20 cellular contexts compared by ENCODE assay signal in genomic region chr16:28042856-28043255, GRCh38. TPM values are rescaled to one million over a fixed set of nuclear protein-coding genes. Genes with fewer than 3 reads are reported as not detected.
DNase-seq lines count a peak whose midpoint lies in the region; ATAC-seq and TF ChIP-seq lines count a peak whose summit lies in the region.
"Had no signal": no experiment of that assay in that cellular context is flagged by ENCODE, and none has a peak within 500 bp of the region (broad histone marks: within the 10 kb centered on the region; RNA-seq: fewer than 3 reads in every experiment).

No MANE protein-coding gene starts in this region.

- in situ Hi-C loops in G401 (cut with HindIII; ENCODE audit: low sequenced_read_pairs) = no loop called here

- no peak for TF ChIP-seq POLR2A in Peyer's patch (IDR thresholded peaks at IDR 0.05)

- H3K27me3 Mint-ChIP-seq in endodermal cell (ENCODE audit: insufficient read depth) = peaks cover 12% of the 10 kb centered on the region

- WGBS in endodermal cell (ENCODE audit: insufficient coverage in 1 of 2, insufficient read length in 1 of 2), 2 experiments = 88 to 90% methylated on average over 7 of the region's 7 CpGs

- H3K4me3 ChIP-seq in fibroblast of the aortic adventitia (ENCODE audit: low read depth, low read length) (no peak overlapping the region), endodermal cell (ENCODE audit: low read length) (no peak overlapping the region), Peyer's patch (no peak overlapping the region)
- H3K4me3 ChIP-seq: GM12878, transverse colon had no signal

- H3K27ac ChIP-seq in endodermal cell (ENCODE audit: low read depth, low read length) (no peak overlapping the region), Peyer's patch (no peak overlapping the region)
- H3K27ac ChIP-seq: HL-60, transverse colon had no signal

- no peak overlapping the region for H3K9ac ChIP-seq in endodermal cell (ENCODE audit: extremely low read depth, low read length, poor library complexity, severe bottlenecking)

- no peaks in the 10 kb centered on the region for H3K9me3 Mint-ChIP-seq in endodermal cell

- no peaks in the 10 kb centered on the region for H3K4me1 Mint-ChIP-seq in endodermal cell

- TF ChIP-seq CTCF in fibroblast of the aortic adventitia (IDR thresholded peaks at IDR 0.05; ENCODE audit: insufficient read depth, low read length) (no peak), endodermal cell (conservative IDR thresholded peaks at IDR 0.05) (no peak), Peyer's patch (IDR thresholded peaks at IDR 0.05) (no peak)

- ATAC-seq in SK-N-SH treated with all-trans-retinoic acid at 6 μM for 48 hours = peak; percentile 75
- ATAC-seq: activated CD4-positive, CD25-positive, alpha-beta regulatory T cell treated with anti-CD3 and anti-CD28 coated beads, Interleukin-2, amount 50 U/mL, for 24 hours; esophagus mucosa; GM12878 had no signal

- DNase-seq in G401 (ENCODE audit: low spot score) = peak; percentile 25
- DNase-seq in fibroblast of the aortic adventitia (ENCODE audit: low read depth) = peak; percentile 39
- DNase-seq in superior temporal gyrus (ENCODE audit: extremely low spot score) = peak; percentile 45
- DNase-seq in NCI-H1092 treated with DMSO at 0.1 percent for 48 hours (lab: John Stamatoyannopoulos, UW) = no peak
- no peak for DNase-seq in endodermal cell
- DNase-seq in Peyer's patch = no peak
- DNase-seq: activated effector memory CD4-positive, alpha-beta T cell treated with anti-CD3 and anti-CD28 coated beads, Interleukin-2, amount 50 U/mL, for 16 hours; CD4-positive, alpha-beta T cell; NCI-H1436 treated with DMSO at 0.1 percent for 48 hours; NCI-H2227 treated with DMSO at 0.1 percent for 48 hours; NK-92 treated with Interleukin-12 subunit alpha and Interleukin-12 subunit beta, amount 100 ng/mL, for 24 hours; transverse colon had no signal

- H3K27me3 ChIP-seq in endodermal cell (ENCODE audit: control insufficient read depth, insufficient read depth, low read length, poor library complexity, severe bottlenecking) (peaks cover 38% of the 10 kb centered on the region), Peyer's patch (no peaks in the 10 kb centered on the region)
- H3K27me3 ChIP-seq: transverse colon had no signal

- no peaks in the 10 kb centered on the region for H3K9me3 ChIP-seq in endodermal cell (ENCODE audit: control insufficient read depth, low read length)
- H3K9me3 ChIP-seq in Peyer's patch = no peaks in the 10 kb centered on the region
- H3K9me3 ChIP-seq: transverse colon had no signal

- no peak overlapping the region for H3K27ac Mint-ChIP-seq in endodermal cell
- H3K27ac Mint-ChIP-seq: CD4-positive, alpha-beta T cell; T-helper 2 cell treated with Interferon-gamma antibody and Interleukin-4, amounts not matched to agents 5 μg/mL and 100 μg/mL, for 36 hours had no signal

- H3K36me3 ChIP-seq in endodermal cell (ENCODE audit: control insufficient read depth, insufficient read depth, low read length) = no peaks in the 10 kb centered on the region
- H3K36me3 ChIP-seq in Peyer's patch = no peaks in the 10 kb centered on the region
- H3K36me3 ChIP-seq: transverse colon had no signal

- no peaks in the 10 kb centered on the region for H3K4me1 ChIP-seq in endodermal cell (ENCODE audit: control insufficient read depth, insufficient read depth, low read length)
- H3K4me1 ChIP-seq in Peyer's patch = no peaks in the 10 kb centered on the region

- no peak overlapping the region for H3K4me3 Mint-ChIP-seq in endodermal cell
- H3K4me3 Mint-ChIP-seq: CD4-positive, alpha-beta T cell; T-helper 2 cell treated with Interferon-gamma antibody and Interleukin-4, amounts not matched to agents 5 μg/mL and 100 μg/mL, for 36 hours had no signal

- no peaks in the 10 kb centered on the region for H3K36me3 Mint-ChIP-seq in endodermal cell (ENCODE audit: low read depth)

TF ChIP-seq in SK-N-SH treated with all-trans-retinoic acid at 6 μM for 48 hours, 23 proteins besides CTCF, POLR2A, EP300 and RAD21:
- TF ChIP-seq PATZ1 (CRISPR knock-in tag; IDR thresholded peaks at IDR 0.05; ENCODE audit: borderline replicate concordance) (no peak), SNAI2 (CRISPR knock-in tag; IDR thresholded peaks at IDR 0.05) (no peak), PPARA (CRISPR knock-in tag; IDR thresholded peaks at IDR 0.05; ENCODE audit: borderline replicate concordance) (no peak), CSRNP3 (CRISPR knock-in tag; IDR thresholded peaks at IDR 0.05) (no peak), RARB (CRISPR knock-in tag; IDR thresholded peaks at IDR 0.05) (no peak), ARNTL (CRISPR knock-in tag; IDR thresholded peaks at IDR 0.05; ENCODE audit: borderline replicate concordance, low read depth) (no peak), GLIS3 (CRISPR knock-in tag; IDR thresholded peaks at IDR 0.05) (no peak), ESRRG (CRISPR knock-in tag; IDR thresholded peaks at IDR 0.05) (no peak), CREB5 (CRISPR knock-in tag; IDR thresholded peaks at IDR 0.05; ENCODE audit: low read depth) (no peak), ZC3H10 (CRISPR knock-in tag; IDR thresholded peaks at IDR 0.05) (no peak), ZFP3 (CRISPR knock-in tag; IDR thresholded peaks at IDR 0.05) (no peak), OSR1 (CRISPR knock-in tag; IDR thresholded peaks at IDR 0.05) (no peak), TOX (CRISPR knock-in tag; IDR thresholded peaks at IDR 0.05; ENCODE audit: borderline replicate concordance) (no peak), TCF4 (CRISPR knock-in tag; IDR thresholded peaks at IDR 0.05; ENCODE audit: borderline replicate concordance) (no peak)
- TF ChIP-seq, protein P1, sequence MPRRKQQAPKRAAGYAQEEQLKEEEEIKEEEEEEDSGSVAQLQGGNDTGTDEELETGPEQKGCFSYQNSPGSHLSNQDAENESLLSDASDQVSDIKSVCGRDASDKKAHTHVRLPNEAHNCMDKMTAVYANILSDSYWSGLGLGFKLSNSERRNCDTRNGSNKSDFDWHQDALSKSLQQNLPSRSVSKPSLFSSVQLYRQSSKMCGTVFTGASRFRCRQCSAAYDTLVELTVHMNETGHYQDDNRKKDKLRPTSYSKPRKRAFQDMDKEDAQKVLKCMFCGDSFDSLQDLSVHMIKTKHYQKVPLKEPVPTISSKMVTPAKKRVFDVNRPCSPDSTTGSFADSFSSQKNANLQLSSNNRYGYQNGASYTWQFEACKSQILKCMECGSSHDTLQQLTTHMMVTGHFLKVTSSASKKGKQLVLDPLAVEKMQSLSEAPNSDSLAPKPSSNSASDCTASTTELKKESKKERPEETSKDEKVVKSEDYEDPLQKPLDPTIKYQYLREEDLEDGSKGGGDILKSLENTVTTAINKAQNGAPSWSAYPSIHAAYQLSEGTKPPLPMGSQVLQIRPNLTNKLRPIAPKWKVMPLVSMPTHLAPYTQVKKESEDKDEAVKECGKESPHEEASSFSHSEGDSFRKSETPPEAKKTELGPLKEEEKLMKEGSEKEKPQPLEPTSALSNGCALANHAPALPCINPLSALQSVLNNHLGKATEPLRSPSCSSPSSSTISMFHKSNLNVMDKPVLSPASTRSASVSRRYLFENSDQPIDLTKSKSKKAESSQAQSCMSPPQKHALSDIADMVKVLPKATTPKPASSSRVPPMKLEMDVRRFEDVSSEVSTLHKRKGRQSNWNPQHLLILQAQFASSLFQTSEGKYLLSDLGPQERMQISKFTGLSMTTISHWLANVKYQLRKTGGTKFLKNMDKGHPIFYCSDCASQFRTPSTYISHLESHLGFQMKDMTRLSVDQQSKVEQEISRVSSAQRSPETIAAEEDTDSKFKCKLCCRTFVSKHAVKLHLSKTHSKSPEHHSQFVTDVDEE (CRISPR knock-in tag; IDR thresholded peaks at IDR 0.05) = no peak

RNA-seq across cellular contexts. Expression of gene GSG1L, which starts 20.7 kb away (rescaled TPM):
- not detected in 2 replicates for total RNA-seq in G401 (2014; rRNA removed; shearing (Covaris generic))
- total RNA-seq in fibroblast of the aortic adventitia (ENCODE audit: low replicate concordance) (not detected in 2 replicates), endodermal cell (under 1 TPM in 1 of 2 donors, not detected in 1; 0.24 TPM), Peyer's patch (not detected)
- polyA plus RNA-seq in endodermal cell (2013, experiment 1 of 2) = 0.25 TPM
- 0.17 TPM for polyA plus RNA-seq in endodermal cell (2013, experiment 2 of 2)
- total RNA-seq: CD4-positive, alpha-beta T cell; esophagus mucosa; GM12878; mucosa of gallbladder; omental fat pad; transverse colon had no signal
- polyA plus RNA-seq: GM12878 had no signal

Comparison
In these comparisons a context has a peak if more than half of its experiments do, and no peak if none do; other contexts are left out.
1. DNase-seq: peak in G401 (single experiment), fibroblast of the aortic adventitia (single experiment) and superior temporal gyrus (single experiment); none in NCI-H1092 treated with DMSO at 0.1 percent for 48 hours (single experiment), endodermal cell (single experiment) and Peyer's patch (0 of 3).